1 cellular context compared by ENCODE assay signal in genomic region chr13:43783820-43784219, GRCh38.
TF ChIP-seq lines count a peak whose summit lies in the region.

No MANE protein-coding gene starts in this region.

TF ChIP-seq in HepG2, 621 proteins besides CTCF, POLR2A, EP300 and RAD21:
- no peak for TF ChIP-seq ERF (CRISPR knock-in tag; IDR thresholded peaks at IDR 0.05)
- no peak for TF ChIP-seq ZNF232 (CRISPR knock-in tag; IDR thresholded peaks at IDR 0.05; ENCODE audit: borderline replicate concordance)
- no peak for TF ChIP-seq CREM (IDR thresholded peaks at IDR 0.05)
- TF ChIP-seq CREM (CRISPR knock-in tag; IDR thresholded peaks at IDR 0.05), result no peak
- TF ChIP-seq ZBTB7B (CRISPR knock-in tag; IDR thresholded peaks at IDR 0.05), result no peak
- TF ChIP-seq HINFP (CRISPR knock-in tag; IDR thresholded peaks at IDR 0.05; ENCODE audit: low read depth), result no peak
- no peak for TF ChIP-seq HES4 (CRISPR knock-in tag; IDR thresholded peaks at IDR 0.05; ENCODE audit: borderline replicate concordance)
- TF ChIP-seq ZNF792 (CRISPR knock-in tag; IDR thresholded peaks at IDR 0.05), result no peak
- no peak for TF ChIP-seq CREB1 (IDR thresholded peaks at IDR 0.05)
- no peak for TF ChIP-seq CREB1 (CRISPR knock-in tag; IDR thresholded peaks at IDR 0.05)
- no peak for TF ChIP-seq IRF1 (CRISPR knock-in tag; IDR thresholded peaks at IDR 0.05; ENCODE audit: low read depth)
- no peak for TF ChIP-seq KLF12 (CRISPR knock-in tag; IDR thresholded peaks at IDR 0.05; ENCODE audit: borderline replicate concordance)
- TF ChIP-seq NFAT5 (CRISPR knock-in tag; IDR thresholded peaks at IDR 0.05), result no peak
- no peak for TF ChIP-seq ARID3A (IDR thresholded peaks at IDR 0.05; ENCODE audit: low read depth, low read length)
- TF ChIP-seq MLX (CRISPR knock-in tag; IDR thresholded peaks at IDR 0.05), result no peak
- TF ChIP-seq MIXL1 (CRISPR knock-in tag; IDR thresholded peaks at IDR 0.05), result no peak
- TF ChIP-seq CENPT (CRISPR knock-in tag; IDR thresholded peaks at IDR 0.05; ENCODE audit: low read depth), result no peak
- TF ChIP-seq ZSCAN22 (CRISPR knock-in tag; IDR thresholded peaks at IDR 0.05), result no peak
- no peak for TF ChIP-seq ZNF713 (CRISPR knock-in tag; IDR thresholded peaks at IDR 0.05)
- TF ChIP-seq FOXO1 (CRISPR knock-in tag; IDR thresholded peaks at IDR 0.05), result no peak
